Comparison of ENCODE assay signal across 1 cellular context in genomic region chr10:60260321-60260720, GRCh38.
TF ChIP-seq lines count a peak whose summit lies in the region.

No MANE protein-coding gene starts in this region.

TF ChIP-seq in K562, 482 proteins besides CTCF, POLR2A, EP300 and RAD21 (continued from another document):
- TF ChIP-seq CHAMP1 (IDR thresholded peaks at IDR 0.05) = peak; percentile 95; the same call in 1 of the 2 replicates
- peak; percentile 52 for TF ChIP-seq ZNF316 (IDR thresholded peaks at IDR 0.05)
- TF ChIP-seq C11orf30 (IDR thresholded peaks at IDR 0.05; ENCODE audit: low read depth) = peak; percentile 49; the same call in 1 of the 2 replicates
- TF ChIP-seq CC2D1A (IDR thresholded peaks at IDR 0.05) = peak; percentile 73
- no peak for TF ChIP-seq KDM2B (CRISPR knock-in tag; IDR thresholded peaks at IDR 0.05)
